Comparison of ENCODE assay signal across 2 cellular contexts in genomic region chr22:37565830-37566229, GRCh38.
TF ChIP-seq lines count a peak whose summit lies in the region.

No MANE protein-coding gene starts in this region.

TF ChIP-seq in liver, 16 proteins besides CTCF, POLR2A, EP300 and RAD21:
- no peak for TF ChIP-seq MAX (IDR thresholded peaks at IDR 0.05)
- no peak for TF ChIP-seq GABPA (IDR thresholded peaks at IDR 0.05 in 1 of 2, conservative IDR thresholded peaks at IDR 0.05 in 1 of 2)
- no peak for TF ChIP-seq HNF4G (IDR thresholded peaks at IDR 0.05)
- no peak for TF ChIP-seq JUND (IDR thresholded peaks at IDR 0.05)
- TF ChIP-seq ZBTB33 (IDR thresholded peaks at IDR 0.05), result no peak
- no peak for TF ChIP-seq FOXA2 (IDR thresholded peaks at IDR 0.05)
- no peak for TF ChIP-seq NR2F2 (IDR thresholded peaks at IDR 0.05)
- TF ChIP-seq HNF4A (conservative IDR thresholded peaks at IDR 0.05), result no peak
- no peak for TF ChIP-seq ATF3 (IDR thresholded peaks at IDR 0.05)
- no peak for TF ChIP-seq SP1 (IDR thresholded peaks at IDR 0.05)

TF ChIP-seq in HepG2, 621 proteins besides CTCF, POLR2A, EP300 and RAD21:
- no peak for TF ChIP-seq MTA3 (CRISPR knock-in tag; IDR thresholded peaks at IDR 0.05)
- TF ChIP-seq ARID4A (CRISPR knock-in tag; IDR thresholded peaks at IDR 0.05; ENCODE audit: borderline replicate concordance), result no peak
- TF ChIP-seq SMAD9 (CRISPR knock-in tag; IDR thresholded peaks at IDR 0.05), result no peak
- no peak for TF ChIP-seq ZNF282 (IDR thresholded peaks at IDR 0.05; ENCODE audit: partially characterized antibody)
- TF ChIP-seq STAT5B (CRISPR knock-in tag; IDR thresholded peaks at IDR 0.05), result no peak
